Comparison of ENCODE assay signal across 28 cellular contexts in the genomic region with DNA sequence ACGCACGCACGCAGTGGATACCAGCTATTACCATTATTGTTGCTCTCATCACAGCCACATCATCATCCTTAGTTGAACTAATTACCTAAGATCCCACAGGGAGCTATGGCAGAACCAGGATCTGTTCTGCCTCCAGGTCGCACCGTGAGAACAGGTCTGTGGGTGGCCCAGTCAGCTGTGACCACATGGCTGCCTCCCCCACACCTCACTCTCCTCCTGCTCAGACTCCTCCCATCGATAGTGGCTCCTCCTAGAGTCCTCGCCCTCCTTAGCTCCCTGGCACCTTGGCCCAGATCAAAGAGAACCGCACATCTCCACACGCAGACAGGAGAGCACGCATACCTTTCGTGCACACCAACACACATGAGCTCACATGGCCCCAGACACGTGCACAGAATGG. TPM values are rescaled to one million over a fixed set of nuclear protein-coding genes. Genes with fewer than 3 reads are reported as not detected.
DNase-seq lines count a peak whose midpoint lies in the region; ATAC-seq, FAIRE-seq and TF ChIP-seq lines count a peak whose summit lies in the region.
"Had no signal": no experiment of that assay in that cellular context is flagged by ENCODE, and none has a peak within 500 bp of the region (broad histone marks: within the 10 kb centered on the region; RNA-seq: fewer than 3 reads in every experiment).

No MANE protein-coding gene starts in this region.

- ATAC-seq in stimulated activated effector memory CD8-positive, alpha-beta T cell treated with anti-CD3 and anti-CD28 coated beads, Interleukin-12 subunit alpha, Interleukin-12 subunit beta, amount 100 ng/mL, for 72 hours = no peak
- ATAC-seq in activated T-cell treated with anti-CD3 and anti-CD28 coated beads, Interleukin-2, amount 50 U/mL, for 72 hours (replicated peaks in 1 of 2) = no peak
- ATAC-seq: CD8-positive, alpha-beta T cell; gastroesophageal sphincter had no signal

- H3K9me3 ChIP-seq in kidney (ENCODE audit: control insufficient read depth in 1 of 2, low read length in 2 of 2) = no peaks in the 10 kb centered on the region
- H3K9me3 ChIP-seq: gastroesophageal sphincter, neutrophil, prostate gland, upper lobe of left lung had no signal

- no peaks in the 10 kb centered on the region for H3K36me3 Mint-ChIP-seq in activated CD4-positive, alpha-beta T cell treated with anti-CD3 and anti-CD28 coated beads, Interleukin-2, amount 10 ng/mL, durations not matched to agents 7 days and 5 days (ENCODE audit: low read depth)
- H3K36me3 Mint-ChIP-seq in glutamatergic neuron (ENCODE audit: unreplicated experiment) = peaks cover 5% of the 10 kb centered on the region
- peaks cover 39% of the 10 kb centered on the region for H3K36me3 Mint-ChIP-seq in stimulated activated effector memory CD8-positive, alpha-beta T cell treated with anti-CD3 and anti-CD28 coated beads, Interleukin-12 subunit alpha, Interleukin-12 subunit beta, amount 100 ng/mL, for 72 hours
- no peaks in the 10 kb centered on the region for H3K36me3 Mint-ChIP-seq in activated T-cell treated with anti-CD3 and anti-CD28 coated beads, Interleukin-2, amount 50 U/mL, for 72 hours (ENCODE audit: insufficient read depth in 2 of 2)
- H3K36me3 Mint-ChIP-seq in T-helper 2 cell treated with Interferon-gamma antibody and Interleukin-4, amounts not matched to agents 5 μg/mL and 100 μg/mL, for 36 hours (ENCODE audit: low read depth) = no peaks in the 10 kb centered on the region

- H3K4me3 Mint-ChIP-seq in activated CD4-positive, alpha-beta T cell treated with anti-CD3 and anti-CD28 coated beads, Interleukin-2, amount 10 ng/mL, durations not matched to agents 7 days and 5 days = no peak overlapping the region
- H3K4me3 Mint-ChIP-seq in glutamatergic neuron (ENCODE audit: unreplicated experiment) = peak overlapping the region; percentile 9
- no peak overlapping the region for H3K4me3 Mint-ChIP-seq in stimulated activated effector memory CD8-positive, alpha-beta T cell treated with anti-CD3 and anti-CD28 coated beads, Interleukin-12 subunit alpha, Interleukin-12 subunit beta, amount 100 ng/mL, for 72 hours
- H3K4me3 Mint-ChIP-seq in activated T-cell treated with anti-CD3 and anti-CD28 coated beads, Interleukin-2, amount 50 U/mL, for 72 hours = no peak overlapping the region
- no peak overlapping the region for H3K4me3 Mint-ChIP-seq in T-helper 2 cell treated with Interferon-gamma antibody and Interleukin-4, amounts not matched to agents 5 μg/mL and 100 μg/mL, for 36 hours
- H3K4me3 Mint-ChIP-seq: activated B cell treated with CpG ODN at 0.5 μM for 24 hours; activated CD4-positive, alpha-beta memory T cell treated with anti-CD3 and anti-CD28 coated beads for 36 hours; CD8-positive, alpha-beta T cell had no signal

- intact Hi-C loops in kidney (cut with DNase I) = no loop called here

- no peak overlapping the region for H3K4me3 ChIP-seq in kidney (ENCODE audit: low read length in 2 of 2)
- H3K4me3 ChIP-seq: coronary artery, gastroesophageal sphincter, prostate gland, upper lobe of left lung had no signal

- H3K9me3 Mint-ChIP-seq in activated CD4-positive, alpha-beta T cell treated with anti-CD3 and anti-CD28 coated beads, Interleukin-2, amount 10 ng/mL, durations not matched to agents 7 days and 5 days = no peaks in the 10 kb centered on the region
- peaks cover 18% of the 10 kb centered on the region for H3K9me3 Mint-ChIP-seq in glutamatergic neuron (ENCODE audit: unreplicated experiment)
- no peaks in the 10 kb centered on the region for H3K9me3 Mint-ChIP-seq in stimulated activated effector memory CD8-positive, alpha-beta T cell treated with anti-CD3 and anti-CD28 coated beads, Interleukin-12 subunit alpha, Interleukin-12 subunit beta, amount 100 ng/mL, for 72 hours
- H3K9me3 Mint-ChIP-seq in activated T-cell treated with anti-CD3 and anti-CD28 coated beads, Interleukin-2, amount 50 U/mL, for 72 hours = no peaks in the 10 kb centered on the region
- H3K9me3 Mint-ChIP-seq in T-helper 2 cell treated with Interferon-gamma antibody and Interleukin-4, amounts not matched to agents 5 μg/mL and 100 μg/mL, for 36 hours = no peaks in the 10 kb centered on the region
- H3K9me3 Mint-ChIP-seq: activated B cell treated with CpG ODN at 0.5 μM for 24 hours; activated CD4-positive, alpha-beta memory T cell treated with anti-CD3 and anti-CD28 coated beads for 36 hours; CD8-positive, alpha-beta T cell had no signal

- no peak overlapping the region for H3K9ac ChIP-seq in kidney (ENCODE audit: low read length in 2 of 2)

- H3K4me1 Mint-ChIP-seq in activated CD4-positive, alpha-beta T cell treated with anti-CD3 and anti-CD28 coated beads, Interleukin-2, amount 10 ng/mL, durations not matched to agents 7 days and 5 days = no peaks in the 10 kb centered on the region
- peaks cover 18% of the 10 kb centered on the region for H3K4me1 Mint-ChIP-seq in glutamatergic neuron (ENCODE audit: low read depth, unreplicated experiment)
- peaks cover 6% of the 10 kb centered on the region for H3K4me1 Mint-ChIP-seq in stimulated activated effector memory CD8-positive, alpha-beta T cell treated with anti-CD3 and anti-CD28 coated beads, Interleukin-12 subunit alpha, Interleukin-12 subunit beta, amount 100 ng/mL, for 72 hours
- no peaks in the 10 kb centered on the region for H3K4me1 Mint-ChIP-seq in activated T-cell treated with anti-CD3 and anti-CD28 coated beads, Interleukin-2, amount 50 U/mL, for 72 hours (ENCODE audit: low read depth)
- H3K4me1 Mint-ChIP-seq in T-helper 2 cell treated with Interferon-gamma antibody and Interleukin-4, amounts not matched to agents 5 μg/mL and 100 μg/mL, for 36 hours (ENCODE audit: low read depth) = no peaks in the 10 kb centered on the region

- H3K27ac ChIP-seq in RWPE1 (peak overlapping the region; percentile 53), kidney (ENCODE audit: low read depth in 2 of 2, low read length in 2 of 2) (no peak overlapping the region)
- H3K27ac ChIP-seq: 22Rv1, brain microvascular endothelial cell, coronary artery, neutrophil had no signal

- CTCF ChIA-PET in activated CD4-positive, alpha-beta T cell treated with anti-CD3 and anti-CD28 coated beads, Interleukin-2, amount 10 ng/mL, durations not matched to agents 7 days and 5 days (lab: Charles Lee) = interaction anchor here (0.9 to 3.2 kb wide), 5 partner anchors 21 to 214 kb away, joined by 3 to 15 read pairs (median 4); no protein-coding TSS in a partner anchor
- CTCF ChIA-PET in RWPE1 (lab: Yijun Ruan, JAX) = interaction anchor here (0.6 to 10.1 kb wide), 3 partner anchors 156 to 214 kb away, joined by 4 to 138 read pairs (median 5); a partner anchor contains a TSS

- no peaks in the 10 kb centered on the region for H3K27me3 Mint-ChIP-seq in activated CD4-positive, alpha-beta T cell treated with anti-CD3 and anti-CD28 coated beads, Interleukin-2, amount 10 ng/mL, durations not matched to agents 7 days and 5 days
- H3K27me3 Mint-ChIP-seq in glutamatergic neuron (ENCODE audit: unreplicated experiment) = peaks cover 5% of the 10 kb centered on the region
- no peaks in the 10 kb centered on the region for H3K27me3 Mint-ChIP-seq in activated T-cell treated with anti-CD3 and anti-CD28 coated beads, Interleukin-2, amount 50 U/mL, for 72 hours (ENCODE audit: low read depth)
- no peaks in the 10 kb centered on the region for H3K27me3 Mint-ChIP-seq in T-helper 2 cell treated with Interferon-gamma antibody and Interleukin-4, amounts not matched to agents 5 μg/mL and 100 μg/mL, for 36 hours (ENCODE audit: low read depth)
- H3K27me3 Mint-ChIP-seq: activated B cell treated with CpG ODN at 0.5 μM for 24 hours; activated CD4-positive, alpha-beta memory T cell treated with anti-CD3 and anti-CD28 coated beads for 36 hours had no signal

- POLR2A ChIA-PET in activated CD4-positive, alpha-beta T cell treated with anti-CD3 and anti-CD28 coated beads, Interleukin-2, amount 10 ng/mL, durations not matched to agents 7 days and 5 days (lab: Charles Lee) = interaction anchor here (0.6 kb wide), 1 partner anchor 33 kb away, joined by 3 read pairs; a partner anchor contains a TSS
- POLR2A ChIA-PET in RWPE1 (lab: Yijun Ruan, JAX; ENCODE audit: low non-redundant PET) = no interaction called here

- H3K4me1 ChIP-seq in kidney (ENCODE audit: control insufficient read depth in 1 of 2, insufficient read depth in 1 of 2, low read depth in 1 of 2, low read length in 2 of 2) = peaks cover 0 to 4% of the 10 kb centered on the region in 2 donors
- H3K4me1 ChIP-seq: prostate gland had no signal

- no peak for TF ChIP-seq CTCF in RWPE1 (conservative IDR thresholded peaks at IDR 0.05; ENCODE audit: low read depth)
- TF ChIP-seq CTCF in glutamatergic neuron (IDR thresholded peaks at IDR 0.05; ENCODE audit: partially characterized antibody, unreplicated experiment) = no peak
- no peak for TF ChIP-seq CTCF in kidney (IDR thresholded peaks at IDR 0.05; ENCODE audit: borderline replicate concordance, extremely low read depth, insufficient read depth)

- peaks cover 4 to 12% of the 10 kb centered on the region in 2 donors for H3K36me3 ChIP-seq in kidney (ENCODE audit: control insufficient read depth in 1 of 2, insufficient read depth in 2 of 2, low read length in 2 of 2)

- FAIRE-seq in kidney (lab: Jason Lieb, UNC) = no peak
- FAIRE-seq: islet of Langerhans had no signal

- DNase-seq in activated CD4-positive, alpha-beta T cell treated with anti-CD3 and anti-CD28 coated beads, Interleukin-2, amount 10 ng/mL, durations not matched to agents 7 days and 5 days = no peak
- no peak for DNase-seq in activated CD4-positive, alpha-beta T cell treated with anti-CD3 and anti-CD28 coated beads, Interleukin-2, amount 50 U/mL, for 48 hours
- DNase-seq in RWPE1 (ENCODE audit: low spot score) (no peak), glutamatergic neuron (no peak), kidney (no peak)
- no peak for DNase-seq in stimulated activated effector memory CD8-positive, alpha-beta T cell treated with anti-CD3 and anti-CD28 coated beads, Interleukin-12 subunit alpha, Interleukin-12 subunit beta, amount 100 ng/mL, for 72 hours (ENCODE audit: low spot score in 2 of 2)
- no peak for DNase-seq in activated T-cell treated with anti-CD3 and anti-CD28 coated beads, Interleukin-2, amount 50 U/mL, for 72 hours
- no peak for DNase-seq in T-helper 2 cell treated with Interferon-gamma antibody and Interleukin-4, amounts not matched to agents 5 μg/mL and 100 μg/mL, for 36 hours (ENCODE audit: low spot score)
- DNase-seq: activated B cell treated with CpG ODN at 0.5 μM for 24 hours; activated CD4-positive, alpha-beta memory T cell treated with anti-CD3 and anti-CD28 coated beads for 36 hours; activated effector memory CD4-positive, alpha-beta T cell treated with anti-CD3 and anti-CD28 coated beads, Interleukin-2, amount 50 U/mL, for 16 hours; brain microvascular endothelial cell; GF-D8; GOT3; mammary epithelial cell; NCI-H1092; NCI-H2029; NCI-H2227 treated with DMSO at 0.1 percent for 48 hours; NCI-H748 treated with DMSO at 0.1 percent for 48 hours; stimulated activated CD8-positive, alpha-beta memory T cell treated with anti-CD3 and anti-CD28 coated beads, Interleukin-4, amount 100 ng/mL, for 48 hours; upper lobe of left lung had no signal

- H3K27ac Mint-ChIP-seq in activated CD4-positive, alpha-beta T cell treated with anti-CD3 and anti-CD28 coated beads, Interleukin-2, amount 10 ng/mL, durations not matched to agents 7 days and 5 days = peak overlapping the region; percentile 3
- peak overlapping the region; percentile 60 for H3K27ac Mint-ChIP-seq in glutamatergic neuron (ENCODE audit: unreplicated experiment)
- H3K27ac Mint-ChIP-seq in stimulated activated effector memory CD8-positive, alpha-beta T cell treated with anti-CD3 and anti-CD28 coated beads, Interleukin-12 subunit alpha, Interleukin-12 subunit beta, amount 100 ng/mL, for 72 hours = peak overlapping the region; percentile 17
- no peak overlapping the region for H3K27ac Mint-ChIP-seq in activated T-cell treated with anti-CD3 and anti-CD28 coated beads, Interleukin-2, amount 50 U/mL, for 72 hours
- H3K27ac Mint-ChIP-seq in T-helper 2 cell treated with Interferon-gamma antibody and Interleukin-4, amounts not matched to agents 5 μg/mL and 100 μg/mL, for 36 hours = no peak overlapping the region
- H3K27ac Mint-ChIP-seq: activated B cell treated with CpG ODN at 0.5 μM for 24 hours; activated CD4-positive, alpha-beta memory T cell treated with anti-CD3 and anti-CD28 coated beads for 36 hours had no signal

RNA-seq across cellular contexts. Expression of a gene that starts 32.4 kb away (rescaled TPM):
- total RNA-seq in activated CD4-positive, alpha-beta T cell treated with anti-CD3 and anti-CD28 coated beads, Interleukin-2, amount 10 ng/mL, durations not matched to agents 7 days and 5 days = 10 to 100 TPM; 39.9 to 44.3 TPM
- total RNA-seq in glutamatergic neuron (ENCODE audit: unreplicated experiment) (50.6 TPM), kidney (30.9 TPM)
- 10 to 100 TPM; 33.6 to 34.6 TPM for total RNA-seq in activated T-cell treated with anti-CD3 and anti-CD28 coated beads, Interleukin-2, amount 50 U/mL, for 72 hours
- polyA plus RNA-seq in kidney (ENCODE audit: insufficient read depth, low read depth, low replicate concordance) = 80.7 TPM

RNA-seq across cellular contexts. Expression of a gene that starts 56.8 kb away (rescaled TPM):
- 100 to 1,000 TPM; 168 to 192 TPM for total RNA-seq in activated CD4-positive, alpha-beta T cell treated with anti-CD3 and anti-CD28 coated beads, Interleukin-2, amount 10 ng/mL, durations not matched to agents 7 days and 5 days
- total RNA-seq in glutamatergic neuron (ENCODE audit: unreplicated experiment) (95.3 TPM), kidney (352 TPM)
- total RNA-seq in activated T-cell treated with anti-CD3 and anti-CD28 coated beads, Interleukin-2, amount 50 U/mL, for 72 hours = 100 to 1,000 TPM; 105 to 117 TPM
- 804 TPM for polyA plus RNA-seq in kidney (ENCODE audit: insufficient read depth, low read depth, low replicate concordance)

Comparison
In these comparisons a context has a peak if more than half of its experiments do, and no peak if none do; other contexts are left out.
1. H3K27ac Mint-ChIP-seq: peak in activated CD4-positive, alpha-beta T cell treated with anti-CD3 and anti-CD28 coated beads, Interleukin-2, amount 10 ng/mL, durations not matched to agents 7 days and 5 days (single experiment), glutamatergic neuron (single experiment) and stimulated activated effector memory CD8-positive, alpha-beta T cell treated with anti-CD3 and anti-CD28 coated beads, Interleukin-12 subunit alpha, Interleukin-12 subunit beta, amount 100 ng/mL, for 72 hours (single experiment); none in activated T-cell treated with anti-CD3 and anti-CD28 coated beads, Interleukin-2, amount 50 U/mL, for 72 hours (single experiment) and T-helper 2 cell treated with Interferon-gamma antibody and Interleukin-4, amounts not matched to agents 5 μg/mL and 100 μg/mL, for 36 hours (single experiment).